Comparison of ENCODE assay signal across 35 cellular contexts in the genomic region with DNA sequence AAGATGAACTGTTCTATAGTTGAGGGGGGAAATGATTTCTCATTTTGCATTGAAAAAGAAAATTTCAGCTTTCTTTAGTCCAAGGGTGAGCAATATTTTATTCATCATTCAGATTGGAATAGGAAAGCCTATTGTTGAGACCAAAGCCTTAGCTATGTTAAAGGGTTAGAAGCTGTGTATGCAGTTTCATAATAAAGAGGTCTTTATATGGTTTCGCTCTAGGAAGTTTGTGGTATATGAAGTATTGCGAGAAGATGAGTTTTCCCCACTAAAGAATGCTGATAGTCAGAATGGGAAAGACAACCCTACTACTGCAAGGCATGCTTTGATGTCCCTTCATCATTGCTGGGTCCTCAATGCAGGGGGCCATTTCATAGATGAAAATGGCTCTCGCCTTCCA.
"Had no signal": no experiment of that assay in that cellular context is flagged by ENCODE, and none has a peak within 500 bp of the region (broad histone marks: within the 10 kb centered on the region; RNA-seq: fewer than 3 reads in every experiment).

No MANE protein-coding gene starts in this region.

- H3K27ac ChIP-seq: body of pancreas, breast epithelium, SJSA1, VCaP had no signal

- H3K9me3 ChIP-seq: body of pancreas, breast epithelium, MG63, SJSA1 had no signal

- ATAC-seq: activated CD8-positive, alpha-beta memory T cell treated with anti-CD3 and anti-CD28 coated beads, Interleukin-2, amount 10 ng/mL, durations not matched to agents 7 days and 5 days; activated T-cell treated with anti-CD3 and anti-CD28 coated beads, Interleukin-2, amount 50 U/mL, for 72 hours; activated T-helper 17 cell treated with anti-CD3 and anti-CD28 coated beads, Interleukin-2, amount 50 U/mL, for 72 hours; body of pancreas had no signal

- H3K4me3 Mint-ChIP-seq: activated B cell treated with CpG ODN at 0.5 μM for 24 hours; activated CD4-positive, alpha-beta memory T cell treated with anti-CD3 and anti-CD28 coated beads, Interleukin-2, amount 10 ng/mL, durations not matched to agents 7 days and 5 days; activated CD8-positive, alpha-beta memory T cell treated with anti-CD3 and anti-CD28 coated beads, Interleukin-2, amount 10 ng/mL, durations not matched to agents 7 days and 5 days; activated naive CD4-positive, alpha-beta T cell treated with anti-CD3 and anti-CD28 coated beads, Interleukin-2, amount 50 U/mL, for 24 hours; activated naive CD8-positive, alpha-beta T cell treated with anti-CD3 and anti-CD28 coated beads, Interleukin-2, amount 10 ng/mL, durations not matched to agents 7 days and 5 days; activated T-cell treated with anti-CD3 and anti-CD28 coated beads, Interleukin-2, amount 50 U/mL, for 72 hours; activated T-helper 17 cell treated with anti-CD3 and anti-CD28 coated beads, Interleukin-2, amount 50 U/mL, for 72 hours had no signal

- H3K4me3 ChIP-seq: body of pancreas, breast epithelium, MG63, SJSA1 had no signal

- H3K9me3 Mint-ChIP-seq: activated B cell treated with CpG ODN at 0.5 μM for 24 hours; activated CD4-positive, alpha-beta memory T cell treated with anti-CD3 and anti-CD28 coated beads, Interleukin-2, amount 10 ng/mL, durations not matched to agents 7 days and 5 days; activated naive CD4-positive, alpha-beta T cell treated with anti-CD3 and anti-CD28 coated beads, Interleukin-2, amount 50 U/mL, for 24 hours; activated naive CD8-positive, alpha-beta T cell treated with anti-CD3 and anti-CD28 coated beads, Interleukin-2, amount 10 ng/mL, durations not matched to agents 7 days and 5 days; activated T-cell treated with anti-CD3 and anti-CD28 coated beads, Interleukin-2, amount 50 U/mL, for 72 hours; activated T-helper 17 cell treated with anti-CD3 and anti-CD28 coated beads, Interleukin-2, amount 50 U/mL, for 72 hours had no signal

- H3K27ac Mint-ChIP-seq: activated B cell treated with CpG ODN at 0.5 μM for 24 hours; activated CD4-positive, alpha-beta memory T cell treated with anti-CD3 and anti-CD28 coated beads, Interleukin-2, amount 10 ng/mL, durations not matched to agents 7 days and 5 days; activated CD8-positive, alpha-beta memory T cell treated with anti-CD3 and anti-CD28 coated beads, Interleukin-2, amount 10 ng/mL, durations not matched to agents 7 days and 5 days; activated naive CD4-positive, alpha-beta T cell treated with anti-CD3 and anti-CD28 coated beads, Interleukin-2, amount 50 U/mL, for 24 hours; activated naive CD8-positive, alpha-beta T cell treated with anti-CD3 and anti-CD28 coated beads, Interleukin-2, amount 10 ng/mL, durations not matched to agents 7 days and 5 days; activated T-cell treated with anti-CD3 and anti-CD28 coated beads, Interleukin-2, amount 50 U/mL, for 72 hours; activated T-helper 17 cell treated with anti-CD3 and anti-CD28 coated beads, Interleukin-2, amount 50 U/mL, for 72 hours had no signal

- DNase-seq: activated B cell treated with CpG ODN at 0.5 μM for 24 hours; activated CD4-positive, alpha-beta memory T cell treated with anti-CD3 and anti-CD28 coated beads, Interleukin-2, amount 10 ng/mL, durations not matched to agents 7 days and 5 days; activated CD4-positive, alpha-beta T cell treated with anti-CD3 and anti-CD28 coated beads for 4 hours; activated CD4-positive, alpha-beta T cell treated with anti-CD3 and anti-CD28 coated beads, Interleukin-2, amount 50 U/mL, for 1 hour; activated CD4-positive, CD25-positive, alpha-beta regulatory T cell treated with anti-CD3 and anti-CD28 coated beads, Interleukin-2, amount 50 U/mL, for 72 hours; activated CD8-positive, alpha-beta memory T cell treated with anti-CD3 and anti-CD28 coated beads for 24 hours; activated CD8-positive, alpha-beta memory T cell treated with anti-CD3 and anti-CD28 coated beads, Interleukin-2, amount 10 ng/mL, durations not matched to agents 7 days and 5 days; activated effector memory CD4-positive, alpha-beta T cell treated with anti-CD3 and anti-CD28 coated beads, Interleukin-2, amount 50 U/mL, for 16 hours; activated naive CD4-positive, alpha-beta T cell; activated naive CD8-positive, alpha-beta T cell treated with anti-CD3 and anti-CD28 coated beads, Interleukin-2, amount 10 ng/mL, durations not matched to agents 7 days and 5 days; activated T-cell treated with anti-CD3 and anti-CD28 coated beads, Interleukin-2, amount 50 U/mL, for 1 hour; activated T-cell treated with anti-CD3 and anti-CD28 coated beads, Interleukin-2, amount 50 U/mL, for 72 hours; amygdala; body of pancreas; Kasumi-1; MG63; NCI-H1092 treated with DMSO at 0.1 percent for 48 hours; NCI-H1417; NCI-H146; NCI-H187; NCI-H2029 treated with DMSO at 0.1 percent for 48 hours; NCI-H2107; NCI-H2171; NCI-H510A; NCI-H526; NCI-H748 treated with DMSO at 0.1 percent for 48 hours; SHP77 treated with DMSO at 0.1 percent for 48 hours; SW 1271; T-helper 1 cell; T-helper 9 cell had no signal

- H3K4me1 Mint-ChIP-seq: activated B cell treated with CpG ODN at 0.5 μM for 24 hours; activated CD4-positive, alpha-beta memory T cell treated with anti-CD3 and anti-CD28 coated beads, Interleukin-2, amount 10 ng/mL, durations not matched to agents 7 days and 5 days; activated CD8-positive, alpha-beta memory T cell treated with anti-CD3 and anti-CD28 coated beads, Interleukin-2, amount 10 ng/mL, durations not matched to agents 7 days and 5 days; activated naive CD4-positive, alpha-beta T cell treated with anti-CD3 and anti-CD28 coated beads, Interleukin-2, amount 50 U/mL, for 24 hours; activated naive CD8-positive, alpha-beta T cell treated with anti-CD3 and anti-CD28 coated beads, Interleukin-2, amount 10 ng/mL, durations not matched to agents 7 days and 5 days; activated T-helper 17 cell treated with anti-CD3 and anti-CD28 coated beads, Interleukin-2, amount 50 U/mL, for 72 hours had no signal

- H3K27me3 Mint-ChIP-seq: activated B cell treated with CpG ODN at 0.5 μM for 24 hours; activated CD4-positive, alpha-beta memory T cell treated with anti-CD3 and anti-CD28 coated beads, Interleukin-2, amount 10 ng/mL, durations not matched to agents 7 days and 5 days; activated CD8-positive, alpha-beta memory T cell treated with anti-CD3 and anti-CD28 coated beads, Interleukin-2, amount 10 ng/mL, durations not matched to agents 7 days and 5 days; activated naive CD4-positive, alpha-beta T cell treated with anti-CD3 and anti-CD28 coated beads, Interleukin-2, amount 50 U/mL, for 24 hours; activated naive CD8-positive, alpha-beta T cell treated with anti-CD3 and anti-CD28 coated beads, Interleukin-2, amount 10 ng/mL, durations not matched to agents 7 days and 5 days; activated T-helper 17 cell treated with anti-CD3 and anti-CD28 coated beads, Interleukin-2, amount 50 U/mL, for 72 hours had no signal
